In genomic region chr7:96685353-96685752, GRCh38 we compare ENCODE assay signal across 14 cellular contexts. TPM values are rescaled to one million over a fixed set of nuclear protein-coding genes. Genes with fewer than 3 reads are reported as not detected.
DNase-seq lines count a peak whose midpoint lies in the region; ATAC-seq, FAIRE-seq and TF ChIP-seq lines count a peak whose summit lies in the region.
"Had no signal": no experiment of that assay in that cellular context is flagged by ENCODE, and none has a peak within 500 bp of the region (broad histone marks: within the 10 kb centered on the region; RNA-seq: fewer than 3 reads in every experiment).

No MANE protein-coding gene starts in this region.

- peaks cover 52% of the 10 kb centered on the region for H3K36me3 Mint-ChIP-seq in T-helper 1 cell treated with Interleukin-12 subunit alpha and Interleukin-12 subunit beta and Interleukin-4 antibody, amounts not matched to agents 30 μg/mL and 1 μg/mL, for 36 hours (ENCODE audit: low read depth)

- WGBS in GM23248 (ENCODE audit: low coverage in 1 of 2, low lambda C conversion rate in 2 of 2, missing lambda C conversion rate in 2 of 2), 2 experiments: 88% methylated on average over 3 of the region's 3 CpGs

- H3K27ac ChIP-seq in GM23248: no peak overlapping the region
- H3K27ac ChIP-seq: pancreas had no signal

- no peak overlapping the region for H3K9ac ChIP-seq in GM23248

- peak overlapping the region; percentile 32 for H3K4me3 Mint-ChIP-seq in T-helper 1 cell treated with Interleukin-12 subunit alpha and Interleukin-12 subunit beta and Interleukin-4 antibody, amounts not matched to agents 30 μg/mL and 1 μg/mL, for 36 hours

- H3K4me2 ChIP-seq in GM23248 (ENCODE audit: unreplicated experiment): no peak overlapping the region

- no peak for TF ChIP-seq POLR2A in GM12891 (IDR thresholded peaks at IDR 0.05; ENCODE audit: low read depth, low read length)

- H3K9me3 Mint-ChIP-seq in T-helper 1 cell treated with Interleukin-12 subunit alpha and Interleukin-12 subunit beta and Interleukin-4 antibody, amounts not matched to agents 30 μg/mL and 1 μg/mL, for 36 hours: peaks cover 15% of the 10 kb centered on the region

- H3F3A ChIP-seq in GM23248 (ENCODE audit: insufficient read depth): no peaks in the 10 kb centered on the region

- peaks cover 27% of the 10 kb centered on the region for H3K4me1 Mint-ChIP-seq in T-helper 1 cell treated with Interleukin-12 subunit alpha and Interleukin-12 subunit beta and Interleukin-4 antibody, amounts not matched to agents 30 μg/mL and 1 μg/mL, for 36 hours (ENCODE audit: low read depth)

- DNase-seq in SW 1271 (lab: John Stamatoyannopoulos, UW): no peak
- no peak for DNase-seq in GM12891 (ENCODE audit: insufficient read length, low spot score)
- no peak for DNase-seq in GM23248
- DNase-seq in medulla oblongata (ENCODE audit: extremely low spot score): no peak
- DNase-seq: left cardiac atrium; NCI-H226; pancreas; stimulated activated CD4-positive, alpha-beta T cell treated with anti-CD3 and anti-CD28 coated beads, Interleukin-4, amount 100 ng/mL, for 4 hours; trophoblast cell had no signal

- no peaks in the 10 kb centered on the region for H3K27me3 Mint-ChIP-seq in T-helper 1 cell treated with Interleukin-12 subunit alpha and Interleukin-12 subunit beta and Interleukin-4 antibody, amounts not matched to agents 30 μg/mL and 1 μg/mL, for 36 hours (ENCODE audit: low read depth)

- H3K27me3 ChIP-seq in GM23248 (replicated peaks; ENCODE audit: insufficient read depth): no peaks in the 10 kb centered on the region
- H3K27me3 ChIP-seq: pancreas had no signal

- in situ Hi-C loops in GM23248 (cut with MboI): no loop called here

- peak overlapping the region; percentile 80 for H3K27ac Mint-ChIP-seq in T-helper 1 cell treated with Interleukin-12 subunit alpha and Interleukin-12 subunit beta and Interleukin-4 antibody, amounts not matched to agents 30 μg/mL and 1 μg/mL, for 36 hours

- no peak overlapping the region for H3K4me3 ChIP-seq in GM23248
- H3K4me3 ChIP-seq: pancreas had no signal

- H3K9me3 ChIP-seq in GM23248 (ENCODE audit: low read depth): no peaks in the 10 kb centered on the region
- H3K9me3 ChIP-seq: pancreas had no signal

- no peak for FAIRE-seq in GM12891 (lab: Jason Lieb, UNC)
- FAIRE-seq: bronchial epithelial cell, pancreas had no signal

- H3K36me3 ChIP-seq in GM23248 (ENCODE audit: low read depth): peaks cover 6% of the 10 kb centered on the region; the same call in 1 of the 2 replicates

- H2AFZ ChIP-seq in GM23248: no peak overlapping the region

- ATAC-seq in GM18511 (IDR thresholded peaks at IDR 0.05; ENCODE audit: unreplicated experiment) (peak; percentile 83), GM19463 (IDR thresholded peaks at IDR 0.05; ENCODE audit: unreplicated experiment) (peak; percentile 62), HG02970 (IDR thresholded peaks at IDR 0.05; ENCODE audit: low FRiP score, unreplicated experiment) (peak; percentile 58)
- ATAC-seq: left cardiac atrium, pancreas had no signal

- peaks cover 3% of the 10 kb centered on the region; the same call in 1 of the 2 replicates for H4K20me1 ChIP-seq in GM23248 (ENCODE audit: insufficient read depth)

- no peaks in the 10 kb centered on the region for H3K9me2 ChIP-seq in GM23248 (ENCODE audit: insufficient read depth)

- peaks cover 41% of the 10 kb centered on the region for H3K79me2 ChIP-seq in GM23248 (ENCODE audit: insufficient read depth)

- no peaks in the 10 kb centered on the region for H3K4me1 ChIP-seq in GM23248 (ENCODE audit: insufficient read depth)

TF ChIP-seq in GM12891, 5 proteins besides CTCF, POLR2A, EP300 and RAD21:
- no peak for TF ChIP-seq POLR2AphosphoS5 (IDR thresholded peaks at IDR 0.05; ENCODE audit: low read depth, low read length)
- no peak for TF ChIP-seq TAF1 (IDR thresholded peaks at IDR 0.05; ENCODE audit: low read depth, low read length)
- TF ChIP-seq SPI1 (IDR thresholded peaks at IDR 0.05; ENCODE audit: low read depth, low read length): no peak
- TF ChIP-seq PAX5 (IDR thresholded peaks at IDR 0.05; ENCODE audit: insufficient read depth, low read length, severe bottlenecking): no peak
- TF ChIP-seq POU2F2 (IDR thresholded peaks at IDR 0.05; ENCODE audit: low read depth, low read length): no peak

RNA-seq across cellular contexts. Expression of gene SEM1, which starts 24.3 kb away (rescaled TPM):
- 196 TPM for polyA plus RNA-seq in GM12891 (2012; ENCODE audit: low read depth, missing spikeins)
- 16.8 and 93.3 TPM in 2 replicates for total RNA-seq in GM23248 (2014; rRNA removed; shearing (Covaris generic))
- 267 and 270 TPM in 2 replicates for polyA plus RNA-seq in GM23248 (2016; fragmentation: Nextera tagmentation; extraction: Ambion mirVana)
